In the genomic region with DNA sequence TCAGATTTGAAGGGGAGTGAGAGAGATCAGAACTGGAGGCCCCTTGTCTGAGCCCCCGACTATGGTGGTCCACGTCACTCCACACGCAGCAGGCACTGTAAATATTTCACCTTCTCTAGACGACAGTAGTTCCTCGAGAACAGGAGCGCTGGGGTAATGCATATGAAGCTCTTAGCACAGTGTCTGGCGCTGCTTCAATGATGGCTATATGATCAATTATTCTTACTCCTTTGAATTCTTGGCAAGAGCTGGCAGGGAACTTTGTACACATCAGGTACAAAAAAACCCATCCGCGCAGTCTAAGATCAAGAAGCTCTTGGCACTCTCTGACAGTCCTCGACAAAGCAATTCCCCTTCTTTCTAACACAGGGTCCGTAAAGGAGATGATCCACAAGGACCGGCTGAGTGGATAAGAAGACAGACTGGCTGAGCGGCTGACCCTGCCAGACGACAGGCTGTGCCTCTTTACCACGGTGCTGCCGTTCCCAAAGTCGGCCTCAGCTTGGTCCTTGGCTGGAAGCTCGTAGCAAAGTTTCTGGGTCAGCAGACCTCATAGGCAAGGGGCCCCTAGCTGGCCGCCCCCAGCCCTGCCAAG, we compare ENCODE assay signal across 8 cellular contexts. TPM values are rescaled to one million over a fixed set of nuclear protein-coding genes. Genes with fewer than 3 reads are reported as not detected.
DNase-seq lines count a peak whose midpoint lies in the region; ATAC-seq and TF ChIP-seq lines count a peak whose summit lies in the region.

No MANE protein-coding gene starts in this region.

- H3K9me3 Mint-ChIP-seq in Caco-2 (ENCODE audit: unreplicated experiment), result no peaks in the 10 kb centered on the region
- H3K9me3 Mint-ChIP-seq in activated CD8-positive, alpha-beta T cell treated with anti-CD3 and anti-CD28 coated beads for 36 hours, result no peaks in the 10 kb centered on the region

- BruUV-seq in Caco-2 (replicated peaks; lab: Mats Ljungman, UMichigan), result no TSS peak

- peak overlapping the region; percentile 66 to 68 for H3K9ac ChIP-seq in stomach smooth muscle (ENCODE audit: low read length in 2 of 2)

- H3K27ac ChIP-seq in iPS DF 6.9 (ENCODE audit: low read length) (no peak overlapping the region), stomach smooth muscle (ENCODE audit: low read length) (no peak overlapping the region)

- H3K4me1 ChIP-seq in Caco-2, result no peaks in the 10 kb centered on the region
- H3K4me1 ChIP-seq in iPS DF 6.9 (ENCODE audit: control insufficient read depth, insufficient read depth, low read length), result peaks cover 2% of the 10 kb centered on the region; the same call in 1 of the 2 replicates
- peaks cover 16% of the 10 kb centered on the region for H3K4me1 ChIP-seq in stomach smooth muscle (ENCODE audit: control insufficient read depth, insufficient read depth, low read length)

- H3K27ac Mint-ChIP-seq in Caco-2 (ENCODE audit: unreplicated experiment), result peak overlapping the region; percentile 29
- H3K27ac Mint-ChIP-seq in activated CD8-positive, alpha-beta T cell treated with anti-CD3 and anti-CD28 coated beads for 36 hours, result peak overlapping the region; percentile 83

- H3K4me3 ChIP-seq in Caco-2 (ENCODE audit: low read depth, low read length), result peak overlapping the region; percentile 51
- peak overlapping the region; percentile 13; the same call in 1 of the 2 replicates for H3K4me3 ChIP-seq in iPS DF 6.9 (ENCODE audit: low read length)
- H3K4me3 ChIP-seq in stomach smooth muscle (ENCODE audit: low read length in 2 of 2), result peak overlapping the region; percentile 65 to 73

- no CpG with 5 or more reads among the region's 19 CpGs for WGBS in iPS DF 6.9 (ENCODE audit: insufficient coverage, insufficient read length)

- peak overlapping the region; percentile 76 for H3K4me3 Mint-ChIP-seq in Caco-2 (ENCODE audit: unreplicated experiment)
- peak overlapping the region; percentile 86 for H3K4me3 Mint-ChIP-seq in activated CD8-positive, alpha-beta T cell treated with anti-CD3 and anti-CD28 coated beads for 36 hours

- H3K36me3 Mint-ChIP-seq in Caco-2 (ENCODE audit: insufficient read depth, unreplicated experiment), result peaks cover under 1% of the 10 kb centered on the region
- H3K36me3 Mint-ChIP-seq in activated CD8-positive, alpha-beta T cell treated with anti-CD3 and anti-CD28 coated beads for 36 hours (ENCODE audit: low read depth), result peaks cover 36% of the 10 kb centered on the region

- H3K9me3 ChIP-seq in Caco-2, result no peaks in the 10 kb centered on the region
- H3K9me3 ChIP-seq in iPS DF 6.9 (ENCODE audit: control insufficient read depth, insufficient read depth, low read length), result no peaks in the 10 kb centered on the region
- no peaks in the 10 kb centered on the region for H3K9me3 ChIP-seq in stomach smooth muscle (ENCODE audit: control insufficient read depth in 2 of 2, low read length in 2 of 2)

- POLR2A ChIA-PET in Caco-2 (lab: Charles Lee), result no interaction called here
- POLR2A ChIA-PET in activated CD8-positive, alpha-beta T cell treated with anti-CD3 and anti-CD28 coated beads for 36 hours (lab: Charles Lee), result interaction anchor here (0.6 to 5.2 kb wide), 4 partner anchors 9 to 28 kb away, joined by 3 to 49 read pairs (median 17); no protein-coding TSS in a partner anchor

- H3K36me3 ChIP-seq in Caco-2 (ENCODE audit: control insufficient read depth, insufficient read depth, low read length) (no peaks in the 10 kb centered on the region), iPS DF 6.9 (ENCODE audit: control insufficient read depth, insufficient read depth, low read length) (no peaks in the 10 kb centered on the region), stomach smooth muscle (ENCODE audit: control insufficient read depth in 2 of 2, insufficient read depth in 2 of 2, low read length in 2 of 2) (no peaks in the 10 kb centered on the region)

- intact Hi-C loops in Caco-2 (cut with micrococcal nuclease; ENCODE audit: unreplicated experiment), result no loop called here
- intact Hi-C loops in activated CD8-positive, alpha-beta T cell treated with anti-CD3 and anti-CD28 coated beads for 36 hours (cut with micrococcal nuclease), result no loop called here

- H3K4me1 Mint-ChIP-seq in Caco-2 (ENCODE audit: low read depth, unreplicated experiment), result no peaks in the 10 kb centered on the region
- peaks cover 50% of the 10 kb centered on the region for H3K4me1 Mint-ChIP-seq in activated CD8-positive, alpha-beta T cell treated with anti-CD3 and anti-CD28 coated beads for 36 hours (ENCODE audit: low read depth)

- H3K27me3 ChIP-seq in Caco-2 (replicated peaks; ENCODE audit: control insufficient read depth, insufficient read depth, low read length), result no peaks in the 10 kb centered on the region
- no peaks in the 10 kb centered on the region; the same call in 1 of the 2 replicates for H3K27me3 ChIP-seq in iPS DF 6.9 (ENCODE audit: control insufficient read depth, insufficient read depth, low read length)
- peaks cover 0 to 4% of the 10 kb centered on the region in 2 donors for H3K27me3 ChIP-seq in stomach smooth muscle (ENCODE audit: control insufficient read depth in 1 of 2, insufficient read depth in 2 of 2, low read length in 2 of 2)

- DNase-seq in Caco-2, result no peak
- DNase-seq in activated CD8-positive, alpha-beta T cell treated with anti-CD3 and anti-CD28 coated beads for 36 hours, result no peak
- DNase-seq in iPS DF 6.9 (ENCODE audit: low read depth, low spot score), result no peak
- DNase-seq in HT-29 (ENCODE audit: low spot score), result no peak
- no peak for DNase-seq in CD1c-positive myeloid dendritic cell (ENCODE audit: extremely low spot score)

- CTCF ChIA-PET in Caco-2 (lab: Charles Lee), result interaction anchor here (1.9 kb wide), 1 partner anchor 29 kb away, joined by 7 read pairs; no protein-coding TSS in a partner anchor
- CTCF ChIA-PET in activated CD8-positive, alpha-beta T cell treated with anti-CD3 and anti-CD28 coated beads for 36 hours (lab: Charles Lee), result interaction anchor here (1.0 to 2.8 kb wide), 2 partner anchors 30 to 46 kb away, joined by 6 to 19 read pairs; no protein-coding TSS in a partner anchor

- no peak for TF ChIP-seq CTCF in Caco-2 (IDR thresholded peaks at IDR 0.05; ENCODE audit: insufficient read depth in 1 of 2, low read depth in 1 of 2, low read length in 1 of 2, severe bottlenecking in 1 of 2, unreplicated experiment in 1 of 2)
- no peak for TF ChIP-seq CTCF in activated CD8-positive, alpha-beta T cell treated with anti-CD3 and anti-CD28 coated beads for 36 hours (IDR thresholded peaks at IDR 0.05)

- ATAC-seq in HG02642 (IDR thresholded peaks at IDR 0.05; ENCODE audit: poor library complexity, unreplicated experiment) (peak; percentile 0), HG03520 (IDR thresholded peaks at IDR 0.05; ENCODE audit: unreplicated experiment) (no peak)
- ATAC-seq in activated CD8-positive, alpha-beta T cell treated with anti-CD3 and anti-CD28 coated beads for 36 hours, result no peak

- H3K27me3 Mint-ChIP-seq in Caco-2 (ENCODE audit: insufficient read depth, unreplicated experiment), result no peaks in the 10 kb centered on the region
- no peaks in the 10 kb centered on the region for H3K27me3 Mint-ChIP-seq in activated CD8-positive, alpha-beta T cell treated with anti-CD3 and anti-CD28 coated beads for 36 hours

RNA-seq across cellular contexts. Expression of a gene that starts 0.5 kb away (rescaled TPM):
- total RNA-seq in Caco-2 (2022), result 1.5 and 2.0 TPM in 2 replicates
- 10 to 100 TPM; 24.2 to 26.5 TPM for total RNA-seq in activated CD8-positive, alpha-beta T cell treated with anti-CD3 and anti-CD28 coated beads for 36 hours
- not detected in 2 replicates for total RNA-seq in HT-29 (2014; rRNA removed; shearing (Covaris generic))

Comparison
In these comparisons a context has a peak if more than half of its experiments do, and no peak if none do; other contexts are left out.
1. H3K4me3 ChIP-seq: peak in every context shown above with its lines; median percentile 69 in stomach smooth muscle; 51 in Caco-2; 13 in iPS DF 6.9.